13 cellular contexts compared by ENCODE assay signal in genomic region chr19:38250428-38250820, GRCh38. TPM values are rescaled to one million over a fixed set of nuclear protein-coding genes. Genes with fewer than 3 reads are reported as not detected.
DNase-seq lines count a peak whose midpoint lies in the region; ATAC-seq and TF ChIP-seq lines count a peak whose summit lies in the region.
"Had no signal": no experiment of that assay in that cellular context is flagged by ENCODE, and none has a peak within 500 bp of the region (broad histone marks: within the 10 kb centered on the region; RNA-seq: fewer than 3 reads in every experiment).

No MANE protein-coding gene starts in this region.

- no peaks in the 10 kb centered on the region for H3K36me3 Mint-ChIP-seq in brain
- no peaks in the 10 kb centered on the region for H3K36me3 Mint-ChIP-seq in activated T-helper 17 cell treated with anti-CD3 and anti-CD28 coated beads, Interleukin-2, amount 50 U/mL, for 72 hours (ENCODE audit: low read depth)

- DNase-seq in H7 (peak; percentile 49), medulla oblongata (ENCODE audit: extremely low spot score) (peak; percentile 2), GM13977 (ENCODE audit: low spot score) (no peak)
- no peak for DNase-seq in NK-92 treated with Interleukin-12 subunit alpha and Interleukin-12 subunit beta, amount 100 ng/mL, for 24 hours (lab: John Stamatoyannopoulos, UW)
- DNase-seq: activated CD4-positive, alpha-beta T cell treated with anti-CD3 and anti-CD28 coated beads, Interleukin-2, amount 10 ng/mL, durations not matched to agents 24 days and 14 days; AML-193; NCI-H1092 had no signal

- no peak overlapping the region for H3K4me3 ChIP-seq in H7 (ENCODE audit: insufficient read depth, low read depth, low read length)
- peak overlapping the region; percentile 84 to 98 for H3K4me3 ChIP-seq in stomach smooth muscle (ENCODE audit: low read length in 2 of 2)

- peak overlapping the region; percentile 100 for H3K27ac ChIP-seq in stomach smooth muscle (ENCODE audit: low read length)

- H3K4me1 ChIP-seq in stomach smooth muscle (ENCODE audit: control insufficient read depth, insufficient read depth, low read length) = peaks cover 62% of the 10 kb centered on the region

- H3K9me3 Mint-ChIP-seq in brain = peaks cover 0 to 6% (median 0%) of the 10 kb centered on the region in 5 experiments
- no peaks in the 10 kb centered on the region for H3K9me3 Mint-ChIP-seq in activated T-helper 17 cell treated with anti-CD3 and anti-CD28 coated beads, Interleukin-2, amount 50 U/mL, for 72 hours
- H3K9me3 Mint-ChIP-seq: activated CD4-positive, alpha-beta T cell treated with anti-CD3 and anti-CD28 coated beads, Interleukin-2, amount 10 ng/mL, durations not matched to agents 24 days and 14 days; activated T-helper 1 cell treated with anti-CD3 and anti-CD28 coated beads, Interleukin-12 subunit alpha, Interleukin-12 subunit beta, Interleukin-2, Interleukin-4 antibody, amounts not matched to agents 30 ng/mL and 10 ng/mL and 1 ng/mL, durations not matched to agents 14 hours and 24 hours and 36 hours had no signal

- no peak overlapping the region for H3K9ac ChIP-seq in stomach smooth muscle (ENCODE audit: low read length in 2 of 2)

- no peaks in the 10 kb centered on the region for H3K9me3 ChIP-seq in stomach smooth muscle (ENCODE audit: control insufficient read depth in 2 of 2, low read length in 2 of 2)

- peak overlapping the region in 4 of 5 experiments; percentile 91 to 96 (median 94) for H3K27ac Mint-ChIP-seq in brain
- no peak overlapping the region for H3K27ac Mint-ChIP-seq in activated T-helper 17 cell treated with anti-CD3 and anti-CD28 coated beads, Interleukin-2, amount 50 U/mL, for 72 hours
- H3K27ac Mint-ChIP-seq: activated CD4-positive, alpha-beta T cell treated with anti-CD3 and anti-CD28 coated beads, Interleukin-2, amount 10 ng/mL, durations not matched to agents 24 days and 14 days; activated T-helper 1 cell treated with anti-CD3 and anti-CD28 coated beads, Interleukin-12 subunit alpha, Interleukin-12 subunit beta, Interleukin-2, Interleukin-4 antibody, amounts not matched to agents 30 ng/mL and 10 ng/mL and 1 ng/mL, durations not matched to agents 14 hours and 24 hours and 36 hours had no signal

- H3K27me3 ChIP-seq in H7 (ENCODE audit: control insufficient read depth, insufficient read depth, low read length) (peaks cover under 1% of the 10 kb centered on the region; the same call in 1 of the 2 replicates), stomach smooth muscle (ENCODE audit: control insufficient read depth in 1 of 2, insufficient read depth in 2 of 2, low read length in 2 of 2) (no peaks in the 10 kb centered on the region)

- ATAC-seq in GM18520 (IDR thresholded peaks at IDR 0.05; ENCODE audit: unreplicated experiment) = no peak
- ATAC-seq in activated T-helper 17 cell treated with anti-CD3 and anti-CD28 coated beads, Interleukin-2, amount 50 U/mL, for 72 hours (replicated peaks) = no peak

- H3K36me3 ChIP-seq in H7 (replicated peaks; ENCODE audit: control insufficient read depth, insufficient read depth, low read length) (no peaks in the 10 kb centered on the region), stomach smooth muscle (ENCODE audit: control insufficient read depth in 2 of 2, insufficient read depth in 2 of 2, low read length in 2 of 2) (peaks cover 0 to 4% of the 10 kb centered on the region in 2 donors)

- peak overlapping the region in 1 of 5 experiments; percentile 39 for H3K4me3 Mint-ChIP-seq in brain
- no peak overlapping the region for H3K4me3 Mint-ChIP-seq in activated T-helper 17 cell treated with anti-CD3 and anti-CD28 coated beads, Interleukin-2, amount 50 U/mL, for 72 hours
- H3K4me3 Mint-ChIP-seq: activated CD4-positive, alpha-beta T cell treated with anti-CD3 and anti-CD28 coated beads, Interleukin-2, amount 10 ng/mL, durations not matched to agents 24 days and 14 days; activated T-helper 1 cell treated with anti-CD3 and anti-CD28 coated beads, Interleukin-12 subunit alpha, Interleukin-12 subunit beta, Interleukin-2, Interleukin-4 antibody, amounts not matched to agents 30 ng/mL and 10 ng/mL and 1 ng/mL, durations not matched to agents 14 hours and 24 hours and 36 hours had no signal

- in situ Hi-C loops in GM13977 (cut with MboI; ENCODE audit: low pct_unique_long_range_greater_than_20kb, low sequenced_read_pairs, unreplicated experiment) = loop anchor here (5.0 kb wide), 1 partner anchor 82 kb away; no protein-coding TSS in a partner anchor

- H3K27me3 Mint-ChIP-seq in brain = peaks cover 16% of the 10 kb centered on the region
- H3K27me3 Mint-ChIP-seq in activated T-helper 17 cell treated with anti-CD3 and anti-CD28 coated beads, Interleukin-2, amount 50 U/mL, for 72 hours = peaks cover 8% of the 10 kb centered on the region

- TF ChIP-seq CTCF in brain (conservative IDR thresholded peaks at IDR 0.05) = no peak
- TF ChIP-seq CTCF in GM13977 (IDR thresholded peaks at IDR 0.05; ENCODE audit: extremely low read depth, insufficient read depth, missing control alignments) = no peak

- peaks cover 48% of the 10 kb centered on the region for H3K4me1 Mint-ChIP-seq in brain
- no peaks in the 10 kb centered on the region for H3K4me1 Mint-ChIP-seq in activated T-helper 17 cell treated with anti-CD3 and anti-CD28 coated beads, Interleukin-2, amount 50 U/mL, for 72 hours

RNA-seq across cellular contexts. Expression of gene PPP1R14A, which starts 5.8 kb away (rescaled TPM):
- 3.5 and 3.7 TPM in 2 replicates for total RNA-seq in H7 (2014; rRNA removed; shearing (Covaris generic))
- 145 TPM for polyA plus RNA-seq in brain (ENCODE audit: insufficient read depth, low read depth, low replicate concordance)
- total RNA-seq in activated T-helper 17 cell treated with anti-CD3 and anti-CD28 coated beads, Interleukin-2, amount 50 U/mL, for 72 hours = not detected

RNA-seq across cellular contexts. Expression of gene SPINT2, which starts 13.9 kb away (rescaled TPM):
- 143 and 153 TPM in 2 replicates for total RNA-seq in H7 (2014; rRNA removed; shearing (Covaris generic))
- polyA plus RNA-seq in brain (ENCODE audit: insufficient read depth, low read depth, low replicate concordance) = 385 TPM
- total RNA-seq in activated T-helper 17 cell treated with anti-CD3 and anti-CD28 coated beads, Interleukin-2, amount 50 U/mL, for 72 hours = 10 to 100 TPM; 21.3 to 56.6 TPM

RNA-seq across cellular contexts. Expression of gene DPF1, which starts 26.4 kb away (rescaled TPM):
- total RNA-seq in H7 (2014; rRNA removed; shearing (Covaris generic)) = 3.0 and 5.5 TPM in 2 replicates
- polyA plus RNA-seq in brain (ENCODE audit: insufficient read depth, low read depth, low replicate concordance) = 18.3 TPM
- 1 to 10 TPM in 1 of 2 donors, not detected in 1; 1.1 TPM for total RNA-seq in activated T-helper 17 cell treated with anti-CD3 and anti-CD28 coated beads, Interleukin-2, amount 50 U/mL, for 72 hours
- total RNA-seq: lower leg skin had no signal

RNA-seq across cellular contexts. Expression of gene C19orf33, which starts 53.6 kb away (rescaled TPM):
- total RNA-seq in H7 (2014; rRNA removed; shearing (Covaris generic)) = 5.1 and 11.1 TPM in 2 replicates
- polyA plus RNA-seq in brain (ENCODE audit: insufficient read depth, low read depth, low replicate concordance) = 3.0 TPM
- under 1 TPM in 1 of 2 donors, not detected in 1; 0.87 TPM for total RNA-seq in activated T-helper 17 cell treated with anti-CD3 and anti-CD28 coated beads, Interleukin-2, amount 50 U/mL, for 72 hours
- total RNA-seq: activated CD4-positive, alpha-beta T cell treated with anti-CD3 and anti-CD28 coated beads, Interleukin-2, amount 10 ng/mL, durations not matched to agents 24 days and 14 days; activated T-helper 1 cell treated with anti-CD3 and anti-CD28 coated beads, Interleukin-12 subunit alpha, Interleukin-12 subunit beta, Interleukin-2, Interleukin-4 antibody, amounts not matched to agents 30 ng/mL and 10 ng/mL and 1 ng/mL, durations not matched to agents 14 hours and 24 hours and 36 hours had no signal

Comparison
In these comparisons a context has a peak if more than half of its experiments do, and no peak if none do; other contexts are left out.
1. DNase-seq: peak in H7 (single experiment) and medulla oblongata (single experiment); none in GM13977 (single experiment) and NK-92 treated with Interleukin-12 subunit alpha and Interleukin-12 subunit beta, amount 100 ng/mL, for 24 hours (single experiment).